Comparison of ENCODE assay signal across 8 cellular contexts in the genomic region with DNA sequence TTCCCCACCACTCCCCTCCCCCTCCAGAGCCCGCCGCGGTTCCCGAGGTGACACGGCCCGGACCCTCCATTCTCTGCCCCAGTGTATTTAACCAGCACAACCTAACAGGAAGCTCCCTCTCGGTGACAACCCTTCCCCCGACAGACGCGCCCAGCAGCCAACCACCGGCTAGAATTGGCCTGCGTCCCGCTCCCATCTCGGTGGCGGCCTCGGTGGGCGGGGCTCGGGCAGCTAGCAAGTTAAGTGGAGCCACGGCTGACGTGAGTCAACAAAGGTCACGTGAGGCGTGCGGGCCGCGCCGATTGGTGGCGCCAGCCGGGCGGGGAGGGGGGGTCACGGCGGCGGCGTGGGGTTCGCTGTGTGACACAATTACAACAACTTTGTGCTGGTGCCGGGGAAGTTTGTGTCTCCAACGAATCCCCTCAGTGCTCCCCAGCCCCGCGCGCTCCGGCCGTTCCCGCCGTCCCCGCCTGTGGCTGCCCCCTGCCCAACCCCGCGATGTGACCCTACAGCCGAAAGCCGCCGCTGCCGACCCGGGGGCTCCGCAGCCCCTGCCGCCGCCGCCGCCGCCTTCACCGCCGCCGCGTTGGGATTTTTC. TPM values are rescaled to one million over a fixed set of nuclear protein-coding genes. Genes with fewer than 3 reads are reported as not detected.
DNase-seq lines count a peak whose midpoint lies in the region; ATAC-seq and TF ChIP-seq lines count a peak whose summit lies in the region.

A gene (plus strand): TSS at position 372 of the 598 bp plus-strand sequence. CDS start 364 bp downstream, outside the sequence.

- TF ChIP-seq CTCF in AG04450 (IDR thresholded peaks at IDR 0.05; ENCODE audit: low read depth, low read length), result no peak
- TF ChIP-seq CTCF in spleen (IDR thresholded peaks at IDR 0.05 in 8 of 11, conservative IDR thresholded peaks at IDR 0.05 in 3 of 11), result peak in 1 of 11 experiments; percentile 3

- H3K27me3 ChIP-seq in AG04450 (ENCODE audit: control insufficient read depth, insufficient read depth, low read length) (no peaks in the 10 kb centered on the region), spleen (replicated peaks in 1 of 7) (no peaks in the 10 kb centered on the region)

- peaks cover 16 to 46% (median 38%) of the 10 kb centered on the region in 6 donors for H3K4me1 ChIP-seq in spleen

- H3K4me3 ChIP-seq in AG04450 (ENCODE audit: low read depth, low read length) (peak within 1 kb of the TSS; percentile 71), spleen (peak within 1 kb of the TSS; percentile 50 to 88 (median 76))

- DNase-seq in AG04450 (ENCODE audit: low read depth, low spot score) (peak; percentile 83), NCI-H226 (peak; percentile 90), inferior parietal cortex (ENCODE audit: extremely low spot score) (peak; percentile 89), spleen (peak; percentile 100)
- DNase-seq in activated CD4-positive, CD25-positive, alpha-beta regulatory T cell (lab: John Stamatoyannopoulos, UW), result peak; percentile 81 to 93 (median 88)
- DNase-seq in central memory CD4-positive, alpha-beta T cell, result peak; percentile 99

- TF ChIP-seq POLR2A in spleen (IDR thresholded peaks at IDR 0.05), result peak in 1 of 3 donors; percentile 81

- H3K27ac ChIP-seq in AG04450 (ENCODE audit: low read depth, low read length) (peak within 1 kb of the TSS; percentile 77), spleen (peak within 1 kb of the TSS; percentile 98 to 100 (median 99))

- POLR2A ChIA-PET in AG04450 (lab: Yijun Ruan, JAX), result interaction anchor here (0.6 to 1.0 kb wide), 5 partner anchors 26 to 751 kb away, joined by 4 to 9 read pairs (median 5); no protein-coding TSS in a partner anchor

- 0 to 3% (median 0%) methylated on average over 14 to 61 of the region's 61 CpGs for WGBS in spleen, 5 donors

- ATAC-seq in GM18909 (IDR thresholded peaks at IDR 0.05; ENCODE audit: poor library complexity, unreplicated experiment) (peak; percentile 91), HG03175 (IDR thresholded peaks at IDR 0.05; ENCODE audit: unreplicated experiment) (peak; percentile 88)

- no peaks in the 10 kb centered on the region for H3K36me3 ChIP-seq in spleen

- CTCF ChIA-PET in AG04450 (lab: Charles Lee), result no interaction called here

- intact Hi-C loops in spleen (cut with DNase I; ENCODE audit: low total_unique reads), result loop anchor here (5.0 to 10.0 kb wide), 2 partner anchors 199 to 328 kb away; a partner anchor contains a TSS

- H3K9me3 ChIP-seq in AG04450 (ENCODE audit: control insufficient read depth, insufficient read depth, low read length), result no peaks in the 10 kb centered on the region
- no peaks in the 10 kb centered on the region for H3K9me3 ChIP-seq in spleen

RNA-seq across cellular contexts. Expression of the gene that starts here (rescaled TPM):
- 9.4 and 9.9 TPM in 2 replicates for polyA plus RNA-seq in AG04450 (2011; rRNA removed)
- 18.3 and 28.9 TPM in 2 replicates for polyA minus RNA-seq in AG04450 (2011; rRNA and poly(A)+ RNA removed)
- 10 to 100 TPM; 32.1 to 68.2 (median 51.2) TPM for total RNA-seq in spleen
- 10 to 100 TPM in 1 of 3 donors, 1 to 10 TPM in 2; 8.0 to 16.0 (median 8.2) TPM for polyA plus RNA-seq in spleen

Comparison
In these comparisons a context has a peak if more than half of its experiments do, and no peak if none do; other contexts are left out.
1. Peak in every context shown above with its lines: DNase-seq, ATAC-seq, H3K4me3 ChIP-seq and H3K27ac ChIP-seq.